ENCODE assay signal across 8 cellular contexts in genomic region chr20:38057351-38057972, GRCh38.
DNase-seq lines count a peak whose midpoint lies in the region; ATAC-seq and TF ChIP-seq lines count a peak whose summit lies in the region.

No MANE protein-coding gene starts in this region.

- peak; percentile 86 for TF ChIP-seq CTCF in DOHH2 (IDR thresholded peaks at IDR 0.05; ENCODE audit: low read depth, low read length, poor library complexity, severe bottlenecking)

- ATAC-seq in HG02885 (IDR thresholded peaks at IDR 0.05; ENCODE audit: poor library complexity, unreplicated experiment) (peak; percentile 69), HG03469 (IDR thresholded peaks at IDR 0.05; ENCODE audit: unreplicated experiment) (no peak)

- peaks cover 71% of the 10 kb centered on the region for H3K36me3 ChIP-seq in DOHH2 (ENCODE audit: control insufficient read depth, low read length)

- H3K27ac ChIP-seq in DOHH2 (ENCODE audit: low read depth, low read length) = no peak overlapping the region

- DNase-seq in NCI-H446 (lab: John Stamatoyannopoulos, UW) = peak; percentile 69 to 81
- DNase-seq in activated CD4-positive, CD25-positive, alpha-beta regulatory T cell treated with anti-CD3 and anti-CD28 coated beads, Interleukin-2, amount 50 U/mL, for 72 hours = peak; percentile 80
- DNase-seq in central memory CD4-positive, alpha-beta T cell = peak; percentile 54
- DNase-seq in kidney tubule cell (ENCODE audit: low spot score) = peak; percentile 76
- DNase-seq in stimulated activated CD4-positive, alpha-beta T cell treated with anti-CD3 and anti-CD28 coated beads, Interleukin-4, amount 100 ng/mL, for 1 hour = peak; percentile 66

- peaks cover 16% of the 10 kb centered on the region; the same call in 1 of the 2 replicates for H3F3A ChIP-seq in DOHH2 (ENCODE audit: control insufficient read depth, insufficient read depth)

- no peaks in the 10 kb centered on the region for H3K27me3 ChIP-seq in DOHH2 (ENCODE audit: control insufficient read depth, low read length)

- peaks cover 12% of the 10 kb centered on the region; the same call in 1 of the 2 replicates for H4K20me1 ChIP-seq in DOHH2 (ENCODE audit: control insufficient read depth, insufficient read depth, low read depth, low read length)

- no peak overlapping the region for H3K4me2 ChIP-seq in DOHH2 (ENCODE audit: low read length)

- no peak overlapping the region for H3K4me3 ChIP-seq in DOHH2 (ENCODE audit: low read length)

- H3K9me3 ChIP-seq in DOHH2 (ENCODE audit: control insufficient read depth, insufficient read depth, low read length) = no peaks in the 10 kb centered on the region

- H3K4me1 ChIP-seq in DOHH2 (ENCODE audit: control insufficient read depth, low read length) = peaks cover 8% of the 10 kb centered on the region

- H3K79me2 ChIP-seq in DOHH2 (ENCODE audit: control insufficient read depth, low read length) = peaks cover 45% of the 10 kb centered on the region

- H3K9me2 ChIP-seq in DOHH2 (replicated peaks; ENCODE audit: control insufficient read depth, low read length) = no peaks in the 10 kb centered on the region
